In the genomic region with DNA sequence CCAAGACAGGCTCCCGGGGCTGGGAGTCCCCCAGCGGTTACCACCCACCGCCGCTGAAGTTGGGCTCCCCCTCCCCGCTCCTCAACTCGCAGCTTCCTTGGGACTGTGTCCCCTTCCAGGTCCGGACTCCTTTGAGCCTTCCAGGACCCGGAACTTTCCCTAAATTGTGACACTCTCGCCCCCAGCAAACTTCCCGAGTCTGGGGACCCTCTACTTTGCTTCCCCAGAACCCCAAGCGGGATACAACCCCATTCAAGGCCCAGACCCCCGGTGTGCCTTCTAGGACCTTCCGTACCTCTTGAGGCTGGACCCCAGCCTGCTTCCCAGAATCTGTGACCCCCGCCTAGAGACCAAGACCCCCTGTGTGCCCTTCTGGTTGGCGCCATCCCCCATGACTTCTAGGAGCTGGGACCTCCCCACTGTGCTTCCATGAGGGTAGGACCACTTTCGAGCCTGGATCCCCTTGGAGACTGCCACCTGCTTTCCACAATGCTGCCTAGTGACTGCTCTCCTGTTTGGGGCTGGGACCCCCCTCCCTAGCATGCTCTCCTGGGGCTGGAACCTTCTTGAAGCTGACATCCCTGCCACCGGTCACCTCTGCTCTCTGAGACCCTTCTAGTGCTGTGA, we compare ENCODE assay signal across 9 cellular contexts. TPM values are rescaled to one million over a fixed set of nuclear protein-coding genes. Genes with fewer than 3 reads are reported as not detected.
DNase-seq lines count a peak whose midpoint lies in the region; ATAC-seq and TF ChIP-seq lines count a peak whose summit lies in the region.
"Had no signal": no experiment of that assay in that cellular context is flagged by ENCODE, and none has a peak within 500 bp of the region (broad histone marks: within the 10 kb centered on the region; RNA-seq: fewer than 3 reads in every experiment).

No MANE protein-coding gene starts in this region.

- DNase-seq in cardiac muscle cell (ENCODE audit: low read depth in 1 of 2, low spot score in 1 of 2) (no peak), left cardiac atrium (no peak), caudate nucleus (lab: John Stamatoyannopoulos, UW) (no peak), mesothelial cell of epicardium (ENCODE audit: low spot score in 2 of 2, unreplicated experiment in 2 of 2) (no peak), upper lobe of right lung (no peak), putamen (ENCODE audit: low spot score) (no peak)
- DNase-seq: DND-41 had no signal

- TF ChIP-seq CTCF in cardiac muscle cell (IDR thresholded peaks at IDR 0.05; ENCODE audit: low read depth, low read length) (no peak), mesothelial cell of epicardium (IDR thresholded peaks at IDR 0.05; ENCODE audit: unreplicated experiment) (no peak), upper lobe of right lung (IDR thresholded peaks at IDR 0.05) (no peak)

- no peaks in the 10 kb centered on the region for H3K27me3 ChIP-seq in cardiac muscle cell
- H3K27me3 ChIP-seq in upper lobe of right lung = peaks cover 5% of the 10 kb centered on the region

- H3K4me1 ChIP-seq in cardiac muscle cell (ENCODE audit: low read depth) (peaks cover 33% of the 10 kb centered on the region), upper lobe of right lung (peaks cover 4% of the 10 kb centered on the region)

- H3K4me3 ChIP-seq in cardiac muscle cell (peak overlapping the region; percentile 69), upper lobe of right lung (peak overlapping the region; percentile 44)

- no peaks in the 10 kb centered on the region for H3K27me3 Mint-ChIP-seq in mesothelial cell of epicardium (ENCODE audit: low read depth)

- H3K4me1 Mint-ChIP-seq in mesothelial cell of epicardium = peaks cover 65% of the 10 kb centered on the region

- no peak for ATAC-seq in left cardiac atrium
- ATAC-seq in upper lobe of right lung = no peak
- no peak for ATAC-seq in GM18519 (IDR thresholded peaks at IDR 0.05; ENCODE audit: low FRiP score, unreplicated experiment)
- no peak for ATAC-seq in activated CD4-positive, CD25-positive, alpha-beta regulatory T cell treated with anti-CD3 and anti-CD28 coated beads, Interleukin-2, amount 50 U/mL, for 24 hours

- H3K27ac ChIP-seq in cardiac muscle cell (peak overlapping the region; percentile 85), caudate nucleus (ENCODE audit: low read depth, low read length) (peak overlapping the region; percentile 94), upper lobe of right lung (peak overlapping the region; percentile 36)

- intact Hi-C loops in left cardiac atrium (cut with DNase I) (no loop called here), upper lobe of right lung (cut with DNase I) (no loop called here)

- H3K9me3 Mint-ChIP-seq in mesothelial cell of epicardium = no peaks in the 10 kb centered on the region

- H3K4me3 Mint-ChIP-seq in mesothelial cell of epicardium = peak overlapping the region; percentile 84

- no peaks in the 10 kb centered on the region for H3K36me3 Mint-ChIP-seq in mesothelial cell of epicardium

- no peaks in the 10 kb centered on the region for H3K9me3 ChIP-seq in cardiac muscle cell (ENCODE audit: low read depth)
- no peaks in the 10 kb centered on the region for H3K9me3 ChIP-seq in upper lobe of right lung

- H3K36me3 ChIP-seq in cardiac muscle cell (no peaks in the 10 kb centered on the region), upper lobe of right lung (no peaks in the 10 kb centered on the region)

- H3K27ac Mint-ChIP-seq in mesothelial cell of epicardium = peak overlapping the region; percentile 98

RNA-seq across cellular contexts. Expression of gene MYRF, which starts 0.6 kb away (rescaled TPM):
- total RNA-seq in cardiac muscle cell (48.0 and 56.9 TPM in 2 replicates), left cardiac atrium (1 to 10 TPM; 4.0 to 5.0 TPM), mesothelial cell of epicardium (401 to 436 TPM (median 428 TPM) in 3 replicates), upper lobe of right lung (62.6 TPM)
- 29.3 and 41.2 TPM in 2 replicates for polyA plus RNA-seq in cardiac muscle cell

RNA-seq across cellular contexts. Expression of gene TMEM258, which starts 39.4 kb away (rescaled TPM):
- 29.3 and 35.3 TPM in 2 replicates for total RNA-seq in cardiac muscle cell
- polyA plus RNA-seq in cardiac muscle cell = 241 and 255 TPM in 2 replicates
- total RNA-seq in left cardiac atrium = 100 to 1,000 TPM; 112 to 114 TPM
- 139 to 154 TPM (median 148 TPM) in 3 replicates for total RNA-seq in mesothelial cell of epicardium
- total RNA-seq in upper lobe of right lung = 94.0 TPM

RNA-seq across cellular contexts. Expression of gene FEN1, which starts 39.7 kb away (rescaled TPM):
- total RNA-seq in cardiac muscle cell (13.5 and 30.7 TPM in 2 replicates), left cardiac atrium (10 to 100 TPM in 1 of 2 donors, 1 to 10 TPM in 1; 9.4 to 11.4 TPM), mesothelial cell of epicardium (19.5 to 20.9 TPM (median 20.3 TPM) in 3 replicates), upper lobe of right lung (4.9 TPM)
- polyA plus RNA-seq in cardiac muscle cell = 13.2 and 39.2 TPM in 2 replicates

Comparison
In these comparisons a context has a peak if more than half of its experiments do, and no peak if none do; other contexts are left out.
1. H3K27ac ChIP-seq: peak in every context shown above with its lines; median percentile 94 in caudate nucleus; 85 in cardiac muscle cell; 36 in upper lobe of right lung.